In the genomic region with DNA sequence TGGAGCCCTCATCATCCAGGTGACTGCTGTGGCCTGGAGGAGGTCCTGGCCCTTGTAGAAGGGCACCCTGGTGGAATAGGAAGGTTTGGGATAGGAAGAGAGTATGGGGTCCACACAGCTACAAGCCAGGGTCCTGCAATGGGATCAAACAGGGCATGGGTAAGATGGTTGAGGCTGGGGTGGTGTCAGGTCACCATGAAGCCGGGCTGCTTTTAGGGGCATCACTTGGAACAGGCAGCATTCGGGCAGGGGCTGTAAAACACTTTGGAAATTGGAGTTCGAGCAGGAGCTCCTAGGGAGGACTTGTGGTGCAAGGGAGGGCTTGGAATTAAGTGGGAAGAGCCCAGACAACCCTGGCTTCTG, we compare ENCODE assay signal across 19 cellular contexts. TPM values are rescaled to one million over a fixed set of nuclear protein-coding genes. Genes with fewer than 3 reads are reported as not detected.
DNase-seq lines count a peak whose midpoint lies in the region; TF ChIP-seq lines count a peak whose summit lies in the region.
"Had no signal": no experiment of that assay in that cellular context is flagged by ENCODE, and none has a peak within 500 bp of the region (broad histone marks: within the 10 kb centered on the region; RNA-seq: fewer than 3 reads in every experiment).

No MANE protein-coding gene starts in this region.

- H3K36me3 Mint-ChIP-seq in activated CD4-positive, alpha-beta T cell treated with anti-CD3 and anti-CD28 coated beads, Interleukin-2, amount 10 ng/mL, durations not matched to agents 7 days and 5 days (ENCODE audit: low read depth): peaks cover 3% of the 10 kb centered on the region
- H3K36me3 Mint-ChIP-seq: T-cell had no signal

- no peak overlapping the region for H3K4me3 Mint-ChIP-seq in activated CD4-positive, alpha-beta T cell treated with anti-CD3 and anti-CD28 coated beads, Interleukin-2, amount 10 ng/mL, durations not matched to agents 7 days and 5 days
- H3K4me3 Mint-ChIP-seq: effector memory CD8-positive, alpha-beta T cell; T-cell had no signal

- POLR2A ChIA-PET in activated CD4-positive, alpha-beta T cell treated with anti-CD3 and anti-CD28 coated beads, Interleukin-2, amount 10 ng/mL, durations not matched to agents 7 days and 5 days (lab: Charles Lee): interaction anchor here (1.3 kb wide), 1 partner anchor 56 kb away, joined by 3 read pairs; a partner anchor contains a TSS
- POLR2A ChIA-PET in RWPE1 (lab: Yijun Ruan, JAX; ENCODE audit: low non-redundant PET): interaction anchor here (0.6 kb wide), 1 partner anchor 47 kb away, joined by 3 read pairs; no protein-coding TSS in a partner anchor

- CTCF ChIA-PET in activated CD4-positive, alpha-beta T cell treated with anti-CD3 and anti-CD28 coated beads, Interleukin-2, amount 10 ng/mL, durations not matched to agents 7 days and 5 days (lab: Charles Lee): interaction anchor here (1.2 to 3.7 kb wide), 3 partner anchors 14 to 196 kb away, joined by 3 to 11 read pairs (median 4); no protein-coding TSS in a partner anchor
- CTCF ChIA-PET in RWPE1 (lab: Yijun Ruan, JAX): no interaction called here

- H3K27me3 Mint-ChIP-seq in activated CD4-positive, alpha-beta T cell treated with anti-CD3 and anti-CD28 coated beads, Interleukin-2, amount 10 ng/mL, durations not matched to agents 7 days and 5 days: no peaks in the 10 kb centered on the region
- H3K27me3 Mint-ChIP-seq: effector memory CD8-positive, alpha-beta T cell; T-cell had no signal

- H3K9me3 Mint-ChIP-seq in activated CD4-positive, alpha-beta T cell treated with anti-CD3 and anti-CD28 coated beads, Interleukin-2, amount 10 ng/mL, durations not matched to agents 7 days and 5 days: no peaks in the 10 kb centered on the region
- H3K9me3 Mint-ChIP-seq: effector memory CD8-positive, alpha-beta T cell; T-cell had no signal

- no peak overlapping the region for H3K4me3 ChIP-seq in skin epidermis
- H3K4me3 ChIP-seq: cardiac muscle cell, pancreas, uterus had no signal

- no peak for DNase-seq in activated CD4-positive, alpha-beta T cell treated with anti-CD3 and anti-CD28 coated beads, Interleukin-2, amount 10 ng/mL, durations not matched to agents 7 days and 5 days
- no peak for DNase-seq in activated CD4-positive, alpha-beta T cell treated with anti-CD3 and anti-CD28 coated beads for 1 hour
- DNase-seq in RWPE1 (ENCODE audit: low spot score) (no peak), epithelial cell of prostate (ENCODE audit: low read depth, low spot score) (no peak), NCI-H1105 treated with DMSO at 0.1 percent for 48 hours (lab: John Stamatoyannopoulos, UW) (no peak), superior temporal gyrus (ENCODE audit: extremely low spot score) (no peak), GOT3 (lab: John Stamatoyannopoulos, UW) (no peak)
- DNase-seq: ACHN; activated CD4-positive, CD25-positive, alpha-beta regulatory T cell; activated effector memory CD4-positive, alpha-beta T cell treated with Interleukin-2 at 50 U/mL for 16 hours; effector memory CD8-positive, alpha-beta T cell; NCI-H1694 treated with DMSO at 0.1 percent for 48 hours; NCI-H510A; T-cell; uterus had no signal

- peaks cover 44% of the 10 kb centered on the region for H3K4me1 Mint-ChIP-seq in activated CD4-positive, alpha-beta T cell treated with anti-CD3 and anti-CD28 coated beads, Interleukin-2, amount 10 ng/mL, durations not matched to agents 7 days and 5 days

- TF ChIP-seq CTCF in RWPE1 (conservative IDR thresholded peaks at IDR 0.05; ENCODE audit: low read depth): no peak

- H3K27ac ChIP-seq in RWPE1 (peak overlapping the region; percentile 93), epithelial cell of prostate (peak overlapping the region; percentile 80), skin epidermis (peak overlapping the region in 20 of 21 experiments; percentile 32 to 91 (median 73))
- H3K27ac ChIP-seq: cardiac muscle cell, uterus had no signal

- peak overlapping the region; percentile 26 for H3K27ac Mint-ChIP-seq in activated CD4-positive, alpha-beta T cell treated with anti-CD3 and anti-CD28 coated beads, Interleukin-2, amount 10 ng/mL, durations not matched to agents 7 days and 5 days
- H3K27ac Mint-ChIP-seq: T-cell had no signal

RNA-seq across cellular contexts. Expression of a gene that starts 47.1 kb away (rescaled TPM):
- 1 to 10 TPM in 1 of 2 experiments, under 1 TPM in 1; 0.74 to 1.1 TPM for total RNA-seq in activated CD4-positive, alpha-beta T cell treated with anti-CD3 and anti-CD28 coated beads, Interleukin-2, amount 10 ng/mL, durations not matched to agents 7 days and 5 days
- total RNA-seq: HT-29 had no signal

RNA-seq across cellular contexts. Expression of a gene that starts 56.1 kb away (rescaled TPM):
- total RNA-seq in activated CD4-positive, alpha-beta T cell treated with anti-CD3 and anti-CD28 coated beads, Interleukin-2, amount 10 ng/mL, durations not matched to agents 7 days and 5 days: 10 to 100 TPM; 39.6 to 47.0 TPM
